In genomic region chr6:68975064-68975463, GRCh38 we compare ENCODE assay signal across 10 cellular contexts.
DNase-seq lines count a peak whose midpoint lies in the region; ATAC-seq, FAIRE-seq and TF ChIP-seq lines count a peak whose summit lies in the region.
"Had no signal": no experiment of that assay in that cellular context is flagged by ENCODE, and none has a peak within 500 bp of the region (broad histone marks: within the 10 kb centered on the region; RNA-seq: fewer than 3 reads in every experiment).

No MANE protein-coding gene starts in this region.

- WGBS in K562 (ENCODE audit: insufficient coverage, low coverage, missing lambda C conversion rate): 4% methylated on average over 2 of the region's 2 CpGs
- WGBS in spleen, 5 donors: 56 to 73% (median 71%) methylated on average over 2 of the region's 2 CpGs

- TF ChIP-seq CTCF in K562 (IDR thresholded peaks at IDR 0.05 in 2 of 3, conservative IDR thresholded peaks at IDR 0.05 in 1 of 3; ENCODE audit: insufficient read depth in 2 of 3, low read depth in 1 of 3, low read length in 3 of 3) (peak; percentile 22 to 59 (median 49); a peak in 5 of 6 replicates), spleen (IDR thresholded peaks at IDR 0.05 in 8 of 11, conservative IDR thresholded peaks at IDR 0.05 in 3 of 11) (no peak)

- CTCF ChIA-PET in K562 (lab: Yijun Ruan, JAX; ENCODE audit: low intra/inter-chr PET ratio): no interaction called here

- no peak for TF ChIP-seq EP300 in K562 (IDR thresholded peaks at IDR 0.05; ENCODE audit: low read length)

- H3K9me1 ChIP-seq in K562 (ENCODE audit: control insufficient read depth, insufficient read depth, low read length): no peaks in the 10 kb centered on the region

- no peak overlapping the region for H3K4me3 Mint-ChIP-seq in T-helper 17 cell
- H3K4me3 Mint-ChIP-seq: dendritic cell treated with granulocyte-macrophage colony-stimulating factor and Interleukin-4, amounts not matched to agents 40 ng/mL and 50 ng/mL, for 4 days had no signal

- DNase-seq in COR-L47 (lab: John Stamatoyannopoulos, UW): peak; percentile 24
- peak; percentile 15 for DNase-seq in NCI-H1436 treated with DMSO at 0.1 percent for 48 hours (lab: John Stamatoyannopoulos, UW)
- DNase-seq in K562 (ENCODE audit: extremely low read depth in 1 of 4, low spot score in 3 of 4): peak in 2 of 4 experiments; percentile 13 to 37
- DNase-seq in kidney glomerular epithelial cell (lab: John Stamatoyannopoulos, UW): peak; percentile 60
- no peak for DNase-seq in activated T-cell treated with anti-CD3 and anti-CD28 coated beads, Interleukin-2, amount 50 U/mL, for 48 hours
- DNase-seq in activated CD8-positive, alpha-beta memory T cell treated with anti-CD3 and anti-CD28 coated beads, Interleukin-2, amount 50 U/mL, for 4 hours: no peak
- no peak for DNase-seq in T-helper 17 cell
- DNase-seq in spleen: no peak
- DNase-seq: mucosa of descending colon had no signal

- no peaks in the 10 kb centered on the region for H3K4me1 ChIP-seq in K562 (replicated peaks in 1 of 2; ENCODE audit: control insufficient read depth in 2 of 2, insufficient read depth in 2 of 2, low read length in 2 of 2)
- H3K4me1 ChIP-seq in spleen: no peaks in the 10 kb centered on the region

- FAIRE-seq in K562 (lab: Jason Lieb, UNC): peak; percentile 83

- H3K9me3 ChIP-seq in K562 (replicated peaks; ENCODE audit: control insufficient read depth, insufficient read depth, low read depth, low read length) (no peaks in the 10 kb centered on the region), T-helper 17 cell (ENCODE audit: control insufficient read depth, low read length, poor library complexity, severe bottlenecking) (no peaks in the 10 kb centered on the region), spleen (no peaks in the 10 kb centered on the region)
- H3K9me3 ChIP-seq: mucosa of descending colon had no signal

- H3K36me3 ChIP-seq in K562 (ENCODE audit: control insufficient read depth, insufficient read depth, low read length): no peaks in the 10 kb centered on the region
- H3K36me3 ChIP-seq in spleen: no peaks in the 10 kb centered on the region

- intact Hi-C loops in K562 (cut with micrococcal nuclease) (loop anchor here (10.0 kb wide), 2 partner anchors 130 to 500 kb away; no protein-coding TSS in a partner anchor), spleen (cut with DNase I; ENCODE audit: low total_unique reads) (no loop called here)

- in situ Hi-C loops in K562 (cut with MboI): no loop called here

- no peaks in the 10 kb centered on the region for H3K27me3 ChIP-seq in K562 (ENCODE audit: control insufficient read depth in 2 of 2, insufficient read depth in 2 of 2, low read length in 2 of 2)
- no peaks in the 10 kb centered on the region for H3K27me3 ChIP-seq in spleen (replicated peaks in 1 of 7)

- POLR2A ChIA-PET in K562 (lab: Yijun Ruan, JAX): no interaction called here

- H3K27ac ChIP-seq in K562 (ENCODE audit: extremely low read depth, low read depth, low read length) (no peak overlapping the region), spleen (no peak overlapping the region)

- peak in 1 of 2 experiments; percentile 20; a peak in 1 of 4 replicates for TF ChIP-seq RAD21 in K562 (CRISPR knock-in tag; conservative IDR thresholded peaks at IDR 0.05 in 1 of 2, IDR thresholded peaks at IDR 0.05 in 1 of 2)

- no peak overlapping the region for H3K4me2 ChIP-seq in K562 (ENCODE audit: insufficient read depth, low read length)

- peaks cover 5% of the 10 kb centered on the region for H3K27me3 Mint-ChIP-seq in T-helper 17 cell
- H3K27me3 Mint-ChIP-seq: dendritic cell treated with granulocyte-macrophage colony-stimulating factor and Interleukin-4, amounts not matched to agents 40 ng/mL and 50 ng/mL, for 4 days had no signal

- ATAC-seq in K562: peak; percentile 84
- ATAC-seq in T-helper 17 cell: no peak
- ATAC-seq: mucosa of descending colon had no signal

- TF ChIP-seq POLR2A in K562 (conservative IDR thresholded peaks at IDR 0.05) (no peak), spleen (IDR thresholded peaks at IDR 0.05) (no peak)

- H3K9ac ChIP-seq in K562 (ENCODE audit: insufficient read depth in 1 of 2, low read depth in 2 of 2, low read length in 2 of 2): no peak overlapping the region

- no peak overlapping the region for H2AFZ ChIP-seq in K562 (ENCODE audit: low read depth, low read length)

- H3K36me3 Mint-ChIP-seq in T-helper 17 cell (ENCODE audit: low read depth): no peaks in the 10 kb centered on the region

- H3K4me3 ChIP-seq in K562: no peak overlapping the region
- no peak overlapping the region for H3K4me3 ChIP-seq in spleen
- H3K4me3 ChIP-seq: mucosa of descending colon had no signal

- no peaks in the 10 kb centered on the region for H3K4me1 Mint-ChIP-seq in T-helper 17 cell

- H3K27ac Mint-ChIP-seq in T-helper 17 cell: no peak overlapping the region
- H3K27ac Mint-ChIP-seq: dendritic cell treated with granulocyte-macrophage colony-stimulating factor and Interleukin-4, amounts not matched to agents 40 ng/mL and 50 ng/mL, for 4 days had no signal

- H3K79me2 ChIP-seq in K562 (ENCODE audit: control insufficient read depth, insufficient read depth, low read length): no peaks in the 10 kb centered on the region

- BruUV-seq in K562 (replicated peaks; lab: Mats Ljungman, UMichigan): no TSS peak

- H4K20me1 ChIP-seq in K562 (replicated peaks; ENCODE audit: control insufficient read depth, insufficient read depth, low read length): no peaks in the 10 kb centered on the region

TF ChIP-seq in K562, 482 proteins besides CTCF, POLR2A, EP300 and RAD21 (continues in another document):
- TF ChIP-seq STAG1 (CRISPR knock-in tag; IDR thresholded peaks at IDR 0.05; ENCODE audit: borderline replicate concordance): no peak
- TF ChIP-seq STAT5B (CRISPR knock-in tag; IDR thresholded peaks at IDR 0.05): no peak
- no peak for TF ChIP-seq FOXA1 (IDR thresholded peaks at IDR 0.05; ENCODE audit: borderline replicate concordance)
- TF ChIP-seq SREBF2 (CRISPR knock-in tag; IDR thresholded peaks at IDR 0.05): no peak
- no peak for TF ChIP-seq ZNF224 (CRISPR knock-in tag; IDR thresholded peaks at IDR 0.05)
- no peak for TF ChIP-seq ZNF280B (CRISPR knock-in tag; IDR thresholded peaks at IDR 0.05)
- no peak for TF ChIP-seq TSHZ1 (CRISPR knock-in tag; IDR thresholded peaks at IDR 0.05)
- TF ChIP-seq HMGN3 (IDR thresholded peaks at IDR 0.05; ENCODE audit: borderline replicate concordance, extremely low read depth, insufficient read length, low read depth, low read length): no peak
- no peak for TF ChIP-seq CTCFL (IDR thresholded peaks at IDR 0.05; ENCODE audit: borderline replicate concordance, insufficient read depth, low read depth, low read length, poor library complexity, severe bottlenecking)

Comparison
In these comparisons a context has a peak if more than half of its experiments do, and no peak if none do; other contexts are left out.
1. DNase-seq: peak in COR-L47 (single experiment), NCI-H1436 treated with DMSO at 0.1 percent for 48 hours (single experiment) and kidney glomerular epithelial cell (single experiment); none in activated T-cell treated with anti-CD3 and anti-CD28 coated beads, Interleukin-2, amount 50 U/mL, for 48 hours (0 of 2), activated CD8-positive, alpha-beta memory T cell treated with anti-CD3 and anti-CD28 coated beads, Interleukin-2, amount 50 U/mL, for 4 hours (single experiment), T-helper 17 cell (0 of 3) and spleen (single experiment).
2. CTCF ChIP-seq: peak in K562 (3 of 3); none in spleen (0 of 11).